Comparison of ENCODE assay signal across 1 cellular context in genomic region chr19:8412783-8413592, GRCh38.
TF ChIP-seq lines count a peak whose summit lies in the region.

Gene MARCHF2 (plus strand): TSS chr19:8413305. CDS start chr19:8421841, 8,536 bp downstream.

TF ChIP-seq in HepG2, 621 proteins besides CTCF, POLR2A, EP300 and RAD21 (continued from another document and continues in another):
- TF ChIP-seq, protein P1, sequence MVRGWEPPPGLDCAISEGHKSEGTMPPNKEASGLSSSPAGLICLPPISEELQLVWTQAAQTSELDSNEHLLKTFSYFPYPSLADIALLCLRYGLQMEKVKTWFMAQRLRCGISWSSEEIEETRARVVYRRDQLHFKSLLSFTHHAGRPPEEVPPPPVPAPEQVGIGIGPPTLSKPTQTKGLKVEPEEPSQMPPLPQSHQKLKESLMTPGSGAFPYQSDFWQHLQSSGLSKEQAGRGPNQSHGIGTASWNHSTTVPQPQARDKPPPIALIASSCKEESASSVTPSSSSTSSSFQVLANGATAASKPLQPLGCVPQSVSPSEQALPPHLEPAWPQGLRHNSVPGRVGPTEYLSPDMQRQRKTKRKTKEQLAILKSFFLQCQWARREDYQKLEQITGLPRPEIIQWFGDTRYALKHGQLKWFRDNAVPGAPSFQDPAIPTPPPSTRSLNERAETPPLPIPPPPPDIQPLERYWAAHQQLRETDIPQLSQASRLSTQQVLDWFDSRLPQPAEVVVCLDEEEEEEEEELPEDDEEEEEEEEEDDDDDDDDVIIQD (CRISPR knock-in tag; IDR thresholded peaks at IDR 0.05; ENCODE audit: low read depth) = no peak
- TF ChIP-seq IRX3 (CRISPR knock-in tag; IDR thresholded peaks at IDR 0.05; ENCODE audit: borderline replicate concordance, low read depth) (no peak), ZNF235 (CRISPR knock-in tag; IDR thresholded peaks at IDR 0.05; ENCODE audit: borderline replicate concordance) (no peak), STAT5B (CRISPR knock-in tag; IDR thresholded peaks at IDR 0.05) (no peak), PITX1 (CRISPR knock-in tag; IDR thresholded peaks at IDR 0.05) (no peak), ZSCAN9 (CRISPR knock-in tag; IDR thresholded peaks at IDR 0.05; ENCODE audit: borderline replicate concordance) (no peak), FOXJ3 (CRISPR knock-in tag; IDR thresholded peaks at IDR 0.05; ENCODE audit: borderline replicate concordance) (no peak), GATAD1 (CRISPR knock-in tag; IDR thresholded peaks at IDR 0.05) (no peak), FOXO4 (CRISPR knock-in tag; conservative IDR thresholded peaks at IDR 0.05) (no peak), BRD4 (CRISPR knock-in tag; IDR thresholded peaks at IDR 0.05) (no peak), GTF2F1 (IDR thresholded peaks at IDR 0.05; ENCODE audit: low read length) (no peak), ZSCAN25 (CRISPR knock-in tag; IDR thresholded peaks at IDR 0.05) (no peak), CREB1 (IDR thresholded peaks at IDR 0.05) (peak; percentile 38; the same call in 1 of the 2 replicates), CREB1 (CRISPR knock-in tag; IDR thresholded peaks at IDR 0.05) (no peak), MLLT10 (CRISPR knock-in tag; IDR thresholded peaks at IDR 0.05) (no peak), ARNT (IDR thresholded peaks at IDR 0.05) (no peak), CEBPG (CRISPR knock-in tag; IDR thresholded peaks at IDR 0.05) (no peak), SAP130 (CRISPR knock-in tag; IDR thresholded peaks at IDR 0.05; ENCODE audit: low read depth) (peak; percentile 77; the same call in 1 of the 2 replicates), AGO2 (optimal IDR thresholded peaks at IDR 0.05; ENCODE audit: low read depth, low read length) (no peak), CEBPZ (IDR thresholded peaks at IDR 0.05; ENCODE audit: low read length) (no peak), ASH2L (IDR thresholded peaks at IDR 0.05; ENCODE audit: insufficient read length, low read depth, low read length) (no peak), ZNF7 (CRISPR knock-in tag; IDR thresholded peaks at IDR 0.05) (no peak), YY1 (IDR thresholded peaks at IDR 0.05; ENCODE audit: insufficient read depth, insufficient replicate concordance, low read depth, low read length) (no peak), ARNTL (CRISPR knock-in tag; IDR thresholded peaks at IDR 0.05) (no peak), TOE1 (CRISPR knock-in tag; IDR thresholded peaks at IDR 0.05) (no peak), MIXL1 (CRISPR knock-in tag; IDR thresholded peaks at IDR 0.05) (no peak), NPAS2 (CRISPR knock-in tag; IDR thresholded peaks at IDR 0.05; ENCODE audit: borderline replicate concordance) (no peak), ZNF850 (CRISPR knock-in tag; conservative IDR thresholded peaks at IDR 0.05) (no peak), ZNF331 (CRISPR knock-in tag; IDR thresholded peaks at IDR 0.05) (peak; percentile 39; the same call in 1 of the 2 replicates), ZFY (CRISPR knock-in tag; IDR thresholded peaks at IDR 0.05) (peak; percentile 76), ZNF792 (CRISPR knock-in tag; IDR thresholded peaks at IDR 0.05) (no peak), PLSCR1 (CRISPR knock-in tag; IDR thresholded peaks at IDR 0.05; ENCODE audit: borderline replicate concordance) (no peak), ZNF451 (CRISPR knock-in tag; IDR thresholded peaks at IDR 0.05) (no peak), PAWR (CRISPR knock-in tag; IDR thresholded peaks at IDR 0.05; ENCODE audit: borderline replicate concordance) (no peak), MEF2D (CRISPR knock-in tag; IDR thresholded peaks at IDR 0.05) (no peak), ZNF441 (CRISPR knock-in tag; IDR thresholded peaks at IDR 0.05; ENCODE audit: borderline replicate concordance) (no peak), SRSF9 (IDR thresholded peaks at IDR 0.05; ENCODE audit: borderline replicate concordance, insufficient read depth, low read depth, low read length, poor library complexity, severe bottlenecking) (no peak), ZNF841 (CRISPR knock-in tag; IDR thresholded peaks at IDR 0.05; ENCODE audit: borderline replicate concordance) (no peak), RARG (CRISPR knock-in tag; IDR thresholded peaks at IDR 0.05; ENCODE audit: low read depth) (no peak)
- TF ChIP-seq, protein P2, sequence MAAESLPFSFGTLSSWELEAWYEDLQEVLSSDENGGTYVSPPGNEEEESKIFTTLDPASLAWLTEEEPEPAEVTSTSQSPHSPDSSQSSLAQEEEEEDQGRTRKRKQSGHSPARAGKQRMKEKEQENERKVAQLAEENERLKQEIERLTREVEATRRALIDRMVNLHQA (CRISPR knock-in tag; IDR thresholded peaks at IDR 0.05) = no peak
- TF ChIP-seq, protein P3, sequence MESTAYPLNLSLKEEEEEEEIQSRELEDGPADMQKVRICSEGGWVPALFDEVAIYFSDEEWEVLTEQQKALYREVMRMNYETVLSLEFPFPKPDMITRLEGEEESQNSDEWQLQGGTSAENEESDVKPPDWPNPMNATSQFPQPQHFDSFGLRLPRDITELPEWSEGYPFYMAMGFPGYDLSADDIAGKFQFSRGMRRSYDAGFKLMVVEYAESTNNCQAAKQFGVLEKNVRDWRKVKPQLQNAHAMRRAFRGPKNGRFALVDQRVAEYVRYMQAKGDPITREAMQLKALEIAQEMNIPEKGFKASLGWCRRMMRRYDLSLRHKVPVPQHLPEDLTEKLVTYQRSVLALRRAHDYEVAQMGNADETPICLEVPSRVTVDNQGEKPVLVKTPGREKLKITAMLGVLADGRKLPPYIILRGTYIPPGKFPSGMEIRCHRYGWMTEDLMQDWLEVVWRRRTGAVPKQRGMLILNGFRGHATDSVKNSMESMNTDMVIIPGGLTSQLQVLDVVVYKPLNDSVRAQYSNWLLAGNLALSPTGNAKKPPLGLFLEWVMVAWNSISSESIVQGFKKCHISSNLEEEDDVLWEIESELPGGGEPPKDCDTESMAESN (CRISPR knock-in tag; conservative IDR thresholded peaks at IDR 0.05) = no peak
- TF ChIP-seq, protein P4, sequence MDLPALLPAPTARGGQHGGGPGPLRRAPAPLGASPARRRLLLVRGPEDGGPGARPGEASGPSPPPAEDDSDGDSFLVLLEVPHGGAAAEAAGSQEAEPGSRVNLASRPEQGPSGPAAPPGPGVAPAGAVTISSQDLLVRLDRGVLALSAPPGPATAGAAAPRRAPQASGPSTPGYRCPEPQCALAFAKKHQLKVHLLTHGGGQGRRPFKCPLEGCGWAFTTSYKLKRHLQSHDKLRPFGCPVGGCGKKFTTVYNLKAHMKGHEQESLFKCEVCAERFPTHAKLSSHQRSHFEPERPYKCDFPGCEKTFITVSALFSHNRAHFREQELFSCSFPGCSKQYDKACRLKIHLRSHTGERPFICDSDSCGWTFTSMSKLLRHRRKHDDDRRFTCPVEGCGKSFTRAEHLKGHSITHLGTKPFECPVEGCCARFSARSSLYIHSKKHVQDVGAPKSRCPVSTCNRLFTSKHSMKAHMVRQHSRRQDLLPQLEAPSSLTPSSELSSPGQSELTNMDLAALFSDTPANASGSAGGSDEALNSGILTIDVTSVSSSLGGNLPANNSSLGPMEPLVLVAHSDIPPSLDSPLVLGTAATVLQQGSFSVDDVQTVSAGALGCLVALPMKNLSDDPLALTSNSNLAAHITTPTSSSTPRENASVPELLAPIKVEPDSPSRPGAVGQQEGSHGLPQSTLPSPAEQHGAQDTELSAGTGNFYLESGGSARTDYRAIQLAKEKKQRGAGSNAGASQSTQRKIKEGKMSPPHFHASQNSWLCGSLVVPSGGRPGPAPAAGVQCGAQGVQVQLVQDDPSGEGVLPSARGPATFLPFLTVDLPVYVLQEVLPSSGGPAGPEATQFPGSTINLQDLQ (CRISPR knock-in tag; IDR thresholded peaks at IDR 0.05) = no peak
- TF ChIP-seq, protein P5, sequence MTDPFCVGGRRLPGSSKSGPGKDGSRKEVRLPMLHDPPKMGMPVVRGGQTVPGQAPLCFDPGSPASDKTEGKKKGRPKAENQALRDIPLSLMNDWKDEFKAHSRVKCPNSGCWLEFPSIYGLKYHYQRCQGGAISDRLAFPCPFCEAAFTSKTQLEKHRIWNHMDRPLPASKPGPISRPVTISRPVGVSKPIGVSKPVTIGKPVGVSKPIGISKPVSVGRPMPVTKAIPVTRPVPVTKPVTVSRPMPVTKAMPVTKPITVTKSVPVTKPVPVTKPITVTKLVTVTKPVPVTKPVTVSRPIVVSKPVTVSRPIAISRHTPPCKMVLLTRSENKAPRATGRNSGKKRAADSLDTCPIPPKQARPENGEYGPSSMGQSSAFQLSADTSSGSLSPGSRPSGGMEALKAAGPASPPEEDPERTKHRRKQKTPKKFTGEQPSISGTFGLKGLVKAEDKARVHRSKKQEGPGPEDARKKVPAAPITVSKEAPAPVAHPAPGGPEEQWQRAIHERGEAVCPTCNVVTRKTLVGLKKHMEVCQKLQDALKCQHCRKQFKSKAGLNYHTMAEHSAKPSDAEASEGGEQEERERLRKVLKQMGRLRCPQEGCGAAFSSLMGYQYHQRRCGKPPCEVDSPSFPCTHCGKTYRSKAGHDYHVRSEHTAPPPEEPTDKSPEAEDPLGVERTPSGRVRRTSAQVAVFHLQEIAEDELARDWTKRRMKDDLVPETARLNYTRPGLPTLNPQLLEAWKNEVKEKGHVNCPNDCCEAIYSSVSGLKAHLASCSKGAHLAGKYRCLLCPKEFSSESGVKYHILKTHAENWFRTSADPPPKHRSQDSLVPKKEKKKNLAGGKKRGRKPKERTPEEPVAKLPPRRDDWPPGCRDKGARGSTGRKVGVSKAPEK (CRISPR knock-in tag; IDR thresholded peaks at IDR 0.05; ENCODE audit: borderline replicate concordance) = no peak
- TF ChIP-seq, protein P6, sequence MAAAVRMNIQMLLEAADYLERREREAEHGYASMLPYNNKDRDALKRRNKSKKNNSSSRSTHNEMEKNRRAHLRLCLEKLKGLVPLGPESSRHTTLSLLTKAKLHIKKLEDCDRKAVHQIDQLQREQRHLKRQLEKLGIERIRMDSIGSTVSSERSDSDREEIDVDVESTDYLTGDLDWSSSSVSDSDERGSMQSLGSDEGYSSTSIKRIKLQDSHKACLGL (CRISPR knock-in tag; IDR thresholded peaks at IDR 0.05) = no peak
- TF ChIP-seq, protein P7, sequence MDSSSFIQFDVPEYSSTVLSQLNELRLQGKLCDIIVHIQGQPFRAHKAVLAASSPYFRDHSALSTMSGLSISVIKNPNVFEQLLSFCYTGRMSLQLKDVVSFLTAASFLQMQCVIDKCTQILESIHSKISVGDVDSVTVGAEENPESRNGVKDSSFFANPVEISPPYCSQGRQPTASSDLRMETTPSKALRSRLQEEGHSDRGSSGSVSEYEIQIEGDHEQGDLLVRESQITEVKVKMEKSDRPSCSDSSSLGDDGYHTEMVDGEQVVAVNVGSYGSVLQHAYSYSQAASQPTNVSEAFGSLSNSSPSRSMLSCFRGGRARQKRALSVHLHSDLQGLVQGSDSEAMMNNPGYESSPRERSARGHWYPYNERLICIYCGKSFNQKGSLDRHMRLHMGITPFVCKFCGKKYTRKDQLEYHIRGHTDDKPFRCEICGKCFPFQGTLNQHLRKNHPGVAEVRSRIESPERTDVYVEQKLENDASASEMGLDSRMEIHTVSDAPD (CRISPR knock-in tag; IDR thresholded peaks at IDR 0.05) = no peak
- TF ChIP-seq, protein P8, sequence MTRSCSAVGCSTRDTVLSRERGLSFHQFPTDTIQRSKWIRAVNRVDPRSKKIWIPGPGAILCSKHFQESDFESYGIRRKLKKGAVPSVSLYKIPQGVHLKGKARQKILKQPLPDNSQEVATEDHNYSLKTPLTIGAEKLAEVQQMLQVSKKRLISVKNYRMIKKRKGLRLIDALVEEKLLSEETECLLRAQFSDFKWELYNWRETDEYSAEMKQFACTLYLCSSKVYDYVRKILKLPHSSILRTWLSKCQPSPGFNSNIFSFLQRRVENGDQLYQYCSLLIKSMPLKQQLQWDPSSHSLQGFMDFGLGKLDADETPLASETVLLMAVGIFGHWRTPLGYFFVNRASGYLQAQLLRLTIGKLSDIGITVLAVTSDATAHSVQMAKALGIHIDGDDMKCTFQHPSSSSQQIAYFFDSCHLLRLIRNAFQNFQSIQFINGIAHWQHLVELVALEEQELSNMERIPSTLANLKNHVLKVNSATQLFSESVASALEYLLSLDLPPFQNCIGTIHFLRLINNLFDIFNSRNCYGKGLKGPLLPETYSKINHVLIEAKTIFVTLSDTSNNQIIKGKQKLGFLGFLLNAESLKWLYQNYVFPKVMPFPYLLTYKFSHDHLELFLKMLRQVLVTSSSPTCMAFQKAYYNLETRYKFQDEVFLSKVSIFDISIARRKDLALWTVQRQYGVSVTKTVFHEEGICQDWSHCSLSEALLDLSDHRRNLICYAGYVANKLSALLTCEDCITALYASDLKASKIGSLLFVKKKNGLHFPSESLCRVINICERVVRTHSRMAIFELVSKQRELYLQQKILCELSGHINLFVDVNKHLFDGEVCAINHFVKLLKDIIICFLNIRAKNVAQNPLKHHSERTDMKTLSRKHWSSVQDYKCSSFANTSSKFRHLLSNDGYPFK (CRISPR knock-in tag; IDR thresholded peaks at IDR 0.05; ENCODE audit: borderline replicate concordance) = no peak
